Comparison of ENCODE assay signal across 8 cellular contexts in the genomic region with DNA sequence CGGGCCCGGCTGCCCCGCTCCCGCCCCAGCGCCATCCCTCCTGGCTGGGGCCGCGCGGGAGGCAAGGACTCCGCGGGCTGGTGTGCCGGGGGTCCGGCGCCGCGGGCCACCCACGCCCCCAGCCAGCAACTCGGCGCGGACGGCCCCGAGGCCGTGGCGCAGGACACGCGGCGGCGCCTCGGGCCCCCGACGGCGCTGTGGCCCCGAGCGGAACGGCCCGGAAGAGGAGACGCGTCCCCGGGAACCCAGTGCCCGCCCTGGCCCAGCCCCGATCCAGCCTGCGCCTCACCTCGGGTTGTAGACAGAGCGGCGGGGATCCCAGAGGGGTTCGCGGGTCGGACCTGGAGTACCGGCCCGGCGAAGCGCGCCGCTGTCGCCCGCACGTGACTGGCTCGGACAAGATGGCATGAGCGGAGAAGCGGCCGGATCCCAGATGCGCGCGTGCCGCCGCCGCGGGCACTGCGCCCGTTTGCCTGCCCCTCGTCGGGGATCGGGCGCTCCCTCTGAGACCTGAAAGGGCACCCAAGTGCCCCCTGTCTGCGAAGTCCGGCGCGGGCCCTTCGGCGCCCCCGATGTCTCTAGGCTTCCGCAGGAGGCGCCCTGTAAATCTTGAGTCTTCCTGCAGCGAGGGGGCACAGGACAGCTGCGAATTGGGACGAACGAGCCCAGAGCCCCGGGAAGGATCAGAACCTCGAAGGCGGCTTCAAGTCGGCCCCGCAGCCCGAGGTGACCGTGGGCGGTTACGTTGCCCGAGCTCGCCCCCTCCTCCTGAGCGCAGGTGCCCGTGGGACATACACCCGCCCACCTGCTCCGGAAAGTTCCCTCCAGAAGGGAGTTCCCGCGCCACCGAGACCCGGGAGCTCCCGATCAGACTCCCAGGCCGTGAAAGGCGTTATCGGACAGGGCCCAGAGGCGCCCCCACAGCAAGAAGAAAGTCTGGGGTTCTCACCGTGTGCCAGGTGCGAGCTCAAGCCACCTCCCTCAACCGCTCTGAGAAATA. TPM values are rescaled to one million over a fixed set of nuclear protein-coding genes. Genes with fewer than 3 reads are reported as not detected.
DNase-seq lines count a peak whose midpoint lies in the region; ATAC-seq and TF ChIP-seq lines count a peak whose summit lies in the region.

No MANE protein-coding gene starts in this region.

- H3K4me1 Mint-ChIP-seq in activated CD4-positive, alpha-beta memory T cell treated with anti-CD3 and anti-CD28 coated beads for 36 hours (ENCODE audit: low read depth): peaks cover 37% of the 10 kb centered on the region
- H3K4me1 Mint-ChIP-seq in effector memory CD8-positive, alpha-beta T cell (ENCODE audit: low read depth in 2 of 2): peaks cover 16% of the 10 kb centered on the region in 2 donors

- intact Hi-C loops in activated CD4-positive, alpha-beta memory T cell treated with anti-CD3 and anti-CD28 coated beads for 36 hours (cut with micrococcal nuclease): loop anchor here (10.0 kb wide), 2 partner anchors 362 to 512 kb away; partner anchors contain the start of genes GNL3, NT5DC2, PBRM1 and UQCC5

- H3K4me1 ChIP-seq in HAP-1 (peaks cover 19% of the 10 kb centered on the region), mesodermal cell (ENCODE audit: control insufficient read depth, insufficient read depth, low read length, poor library complexity, severe bottlenecking) (no peaks in the 10 kb centered on the region)

- CTCF ChIA-PET in activated CD4-positive, alpha-beta memory T cell treated with anti-CD3 and anti-CD28 coated beads for 36 hours (lab: Charles Lee): interaction anchor here (0.7 to 1.5 kb wide), 8 partner anchors 13 to 190 kb away, joined by 3 to 5 read pairs (median 4); no protein-coding TSS in a partner anchor

- POLR2A ChIA-PET in activated CD4-positive, alpha-beta memory T cell treated with anti-CD3 and anti-CD28 coated beads for 36 hours (lab: Charles Lee): interaction anchor here (0.8 to 2.9 kb wide), 5 partner anchors 13 to 361 kb away, joined by 3 to 11 read pairs (median 4); partner anchors contain the start of gene STIMATE

- DNase-seq in GM06990 (ENCODE audit: extremely low read depth, insufficient read length): peak; percentile 80
- peak in 1 of 2 experiments; percentile 45 for DNase-seq in HAP-1 (ENCODE audit: low spot score in 2 of 2)
- DNase-seq in MV-4-11 (lab: John Stamatoyannopoulos, UW): peak; percentile 76
- DNase-seq in activated CD4-positive, alpha-beta memory T cell treated with anti-CD3 and anti-CD28 coated beads for 36 hours: peak; percentile 75
- peak; percentile 64 to 67 (median 65) for DNase-seq in effector memory CD8-positive, alpha-beta T cell
- DNase-seq in stimulated activated CD8-positive, alpha-beta memory T cell treated with anti-CD3 and anti-CD28 coated beads, Interleukin-15, amount 100 ng/mL, for 48 hours (ENCODE audit: low read depth in 2 of 2): peak; percentile 45 to 51
- no peak for DNase-seq in KBM-7

- peaks cover 2% of the 10 kb centered on the region for H3K27me3 Mint-ChIP-seq in activated CD4-positive, alpha-beta memory T cell treated with anti-CD3 and anti-CD28 coated beads for 36 hours
- no peaks in the 10 kb centered on the region for H3K27me3 Mint-ChIP-seq in effector memory CD8-positive, alpha-beta T cell

- H3K36me3 ChIP-seq in GM06990 (ENCODE audit: control insufficient read depth, insufficient read depth, low read length) (no peaks in the 10 kb centered on the region), HAP-1 (replicated peaks) (no peaks in the 10 kb centered on the region), mesodermal cell (ENCODE audit: control insufficient read depth, insufficient read depth, low read length) (no peaks in the 10 kb centered on the region)

- in situ Hi-C loops in HAP-1 (cut with MboI; ENCODE audit: low sequenced_read_pairs) (no loop called here), KBM-7 (cut with MboI; ENCODE audit: low pct_unique_long_range_greater_than_20kb, low sequenced_read_pairs) (no loop called here)

- H3K9me3 ChIP-seq in HAP-1 (no peaks in the 10 kb centered on the region), mesodermal cell (ENCODE audit: control insufficient read depth, low read length) (no peaks in the 10 kb centered on the region)

- ATAC-seq in effector memory CD8-positive, alpha-beta T cell (replicated peaks): peak; percentile 61

- TF ChIP-seq CTCF in GM06990 (IDR thresholded peaks at IDR 0.05; ENCODE audit: insufficient read depth, low read length, poor library complexity, severe bottlenecking): peak; percentile 61

- H3K4me3 Mint-ChIP-seq in activated CD4-positive, alpha-beta memory T cell treated with anti-CD3 and anti-CD28 coated beads for 36 hours: peak overlapping the region; percentile 81
- peak overlapping the region; percentile 86 to 91 for H3K4me3 Mint-ChIP-seq in effector memory CD8-positive, alpha-beta T cell

- H3K27me3 ChIP-seq in GM06990 (replicated peaks; ENCODE audit: control insufficient read depth, insufficient read depth, low read length): no peaks in the 10 kb centered on the region; the same call in 1 of the 2 replicates
- H3K27me3 ChIP-seq in HAP-1 (ENCODE audit: low read depth): no peaks in the 10 kb centered on the region

- peak overlapping the region; percentile 79 for H3K27ac Mint-ChIP-seq in activated CD4-positive, alpha-beta memory T cell treated with anti-CD3 and anti-CD28 coated beads for 36 hours
- H3K27ac Mint-ChIP-seq in effector memory CD8-positive, alpha-beta T cell: peak overlapping the region; percentile 83 to 91

- H3K9me3 Mint-ChIP-seq in activated CD4-positive, alpha-beta memory T cell treated with anti-CD3 and anti-CD28 coated beads for 36 hours: no peaks in the 10 kb centered on the region
- H3K9me3 Mint-ChIP-seq in effector memory CD8-positive, alpha-beta T cell: no peaks in the 10 kb centered on the region

- H3K36me3 Mint-ChIP-seq in activated CD4-positive, alpha-beta memory T cell treated with anti-CD3 and anti-CD28 coated beads for 36 hours: peaks cover 3% of the 10 kb centered on the region
- peaks cover 17% of the 10 kb centered on the region for H3K36me3 Mint-ChIP-seq in effector memory CD8-positive, alpha-beta T cell (ENCODE audit: insufficient read depth)

- WGBS in mesodermal cell (ENCODE audit: insufficient coverage in 2 of 2), 2 experiments: 2% methylated on average over 88 to 104 of the region's 113 CpGs

- H3K27ac ChIP-seq in mesodermal cell (ENCODE audit: low read depth, low read length, severe bottlenecking): no peak overlapping the region

- H3K4me3 ChIP-seq in GM06990 (replicated peaks; ENCODE audit: low read depth, low read length) (peak overlapping the region; percentile 79), HAP-1 (peak overlapping the region; percentile 56), mesodermal cell (ENCODE audit: extremely low read depth, insufficient read depth, low read length, poor library complexity, severe bottlenecking) (peak overlapping the region; percentile 74)

RNA-seq across cellular contexts. Expression of gene SFMBT1, which starts 0.6 kb away (rescaled TPM):
- total RNA-seq in activated CD4-positive, alpha-beta memory T cell treated with anti-CD3 and anti-CD28 coated beads for 36 hours: 10 to 100 TPM; 22.1 to 22.8 TPM
- 3.4 TPM for polyA plus RNA-seq in mesodermal cell (2013, experiment 1 of 2)
- 4.8 TPM for polyA plus RNA-seq in mesodermal cell (2013, experiment 2 of 2)
